ENCODE assay signal across 23 cellular contexts in the genomic region with DNA sequence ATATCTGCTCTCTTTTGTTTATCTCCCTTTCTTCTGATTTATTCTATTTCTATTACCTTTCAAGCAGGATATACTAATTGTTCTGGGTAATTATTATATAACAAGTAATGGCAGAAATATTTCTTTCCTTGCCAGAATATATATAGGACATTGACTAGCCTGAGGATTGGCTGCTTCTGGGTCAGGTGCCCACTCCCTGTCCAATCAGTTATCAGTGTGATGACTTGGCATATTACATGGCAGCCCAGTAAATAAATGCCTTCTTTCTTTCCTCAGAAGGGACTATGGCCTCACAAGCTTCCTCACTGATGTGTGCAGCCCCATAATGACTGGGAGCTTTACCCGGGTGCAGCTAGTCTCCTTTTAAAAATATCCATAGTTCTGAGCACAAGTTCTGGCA.
"Had no signal": no experiment of that assay in that cellular context is flagged by ENCODE, and none has a peak within 500 bp of the region (broad histone marks: within the 10 kb centered on the region; RNA-seq: fewer than 3 reads in every experiment).

No MANE protein-coding gene starts in this region.

- DNase-seq: Karpas-422, KG1, MG63, NCI-H1092, NCI-H1436, NCI-H187, NCI-H2029, NCI-H2081 treated with DMSO at 0.1 percent for 48 hours, NCI-H2171, NCI-H226, NCI-H446, NCI-H510A, NCI-H524 treated with DMSO at 0.1 percent for 48 hours, NCI-H69, NCI-H774, PC-3, SHP77, SK-N-SH, SW 1271, T-cell had no signal

- FAIRE-seq: HTR-8/SVneo had no signal

- H3K9me2 ChIP-seq: SK-N-SH had no signal

- H3K36me3 ChIP-seq: MG63 had no signal

- ATAC-seq: Panc1, PC-3, T-cell had no signal

- H3K27me3 ChIP-seq: MG63 had no signal

- H3K27ac ChIP-seq: HL-60 had no signal

- H3K9ac ChIP-seq: SK-N-SH had no signal

- H3K4me3 ChIP-seq: MG63 had no signal

- H3K9me3 ChIP-seq: MG63, SK-N-SH had no signal

- H3K4me2 ChIP-seq: SK-N-SH had no signal
